13 cellular contexts compared by ENCODE assay signal in genomic region chr14:51298895-51299294, GRCh38. TPM values are rescaled to one million over a fixed set of nuclear protein-coding genes. Genes with fewer than 3 reads are reported as not detected.
DNase-seq lines count a peak whose midpoint lies in the region; ATAC-seq and TF ChIP-seq lines count a peak whose summit lies in the region.
"Had no signal": no experiment of that assay in that cellular context is flagged by ENCODE, and none has a peak within 500 bp of the region (broad histone marks: within the 10 kb centered on the region; RNA-seq: fewer than 3 reads in every experiment).

No MANE protein-coding gene starts in this region.

- peak; percentile 73 to 78 for ATAC-seq in activated naive CD4-positive, alpha-beta T cell treated with anti-CD3 and anti-CD28 coated beads, Interleukin-2, amount 50 U/mL, for 72 hours
- peak; percentile 66 for ATAC-seq in stimulated activated naive CD8-positive, alpha-beta T cell treated with anti-CD3 and anti-CD28 coated beads, Interleukin-15, amount 100 ng/mL, for 72 hours

- H3K27me3 Mint-ChIP-seq in stimulated activated naive CD8-positive, alpha-beta T cell treated with anti-CD3 and anti-CD28 coated beads, Interleukin-15, amount 100 ng/mL, for 72 hours = no peaks in the 10 kb centered on the region

- no peaks in the 10 kb centered on the region for H3K36me3 ChIP-seq in Peyer's patch
- H3K36me3 ChIP-seq: breast epithelium, SJSA1, tibial nerve had no signal

- H3K4me1 Mint-ChIP-seq in stimulated activated naive CD8-positive, alpha-beta T cell treated with anti-CD3 and anti-CD28 coated beads, Interleukin-15, amount 100 ng/mL, for 72 hours = peaks cover 10% of the 10 kb centered on the region

- H3K9me3 Mint-ChIP-seq in activated naive CD4-positive, alpha-beta T cell treated with anti-CD3 and anti-CD28 coated beads, Interleukin-2, amount 50 U/mL, for 72 hours = no peaks in the 10 kb centered on the region
- H3K9me3 Mint-ChIP-seq in stimulated activated naive CD8-positive, alpha-beta T cell treated with anti-CD3 and anti-CD28 coated beads, Interleukin-15, amount 100 ng/mL, for 72 hours = no peaks in the 10 kb centered on the region

- no peak overlapping the region for H3K4me3 ChIP-seq in Peyer's patch
- H3K4me3 ChIP-seq: breast epithelium, SJSA1, tibial nerve had no signal

- H3K27ac ChIP-seq in Peyer's patch = no peak overlapping the region
- H3K27ac ChIP-seq: breast epithelium, SJSA1, tibial nerve had no signal

- no peak for TF ChIP-seq POLR2A in Peyer's patch (IDR thresholded peaks at IDR 0.05)

- H3K27ac Mint-ChIP-seq in activated naive CD4-positive, alpha-beta T cell treated with anti-CD3 and anti-CD28 coated beads, Interleukin-2, amount 50 U/mL, for 72 hours = no peak overlapping the region
- H3K27ac Mint-ChIP-seq in stimulated activated naive CD8-positive, alpha-beta T cell treated with anti-CD3 and anti-CD28 coated beads, Interleukin-15, amount 100 ng/mL, for 72 hours = no peak overlapping the region

- H3K4me3 Mint-ChIP-seq in stimulated activated naive CD8-positive, alpha-beta T cell treated with anti-CD3 and anti-CD28 coated beads, Interleukin-15, amount 100 ng/mL, for 72 hours = no peak overlapping the region

- no peaks in the 10 kb centered on the region for H3K4me1 ChIP-seq in Peyer's patch

- no peaks in the 10 kb centered on the region for H3K9me3 ChIP-seq in Peyer's patch
- H3K9me3 ChIP-seq: breast epithelium, SJSA1, tibial nerve had no signal

- peak; percentile 10 for DNase-seq in activated naive CD4-positive, alpha-beta T cell treated with Interleukin-2 at 50 U/mL for 16 hours
- DNase-seq in activated naive CD4-positive, alpha-beta T cell (lab: John Stamatoyannopoulos, UW) = no peak
- DNase-seq in HT1080 (ENCODE audit: low read depth) (peak; percentile 74), SHP77 treated with DMSO at 0.1 percent for 48 hours (lab: John Stamatoyannopoulos, UW) (no peak), D341Med (ENCODE audit: low spot score) (no peak), Peyer's patch (no peak)
- no peak for DNase-seq in activated naive CD4-positive, alpha-beta T cell treated with anti-CD3 and anti-CD28 coated beads, Interleukin-2, amount 50 U/mL, for 72 hours (ENCODE audit: low spot score in 2 of 2)
- DNase-seq in stimulated activated naive CD8-positive, alpha-beta T cell treated with anti-CD3 and anti-CD28 coated beads, Interleukin-15, amount 100 ng/mL, for 72 hours = no peak
- DNase-seq: kidney glomerular epithelial cell; stimulated activated CD8-positive, alpha-beta memory T cell treated with anti-CD3 and anti-CD28 coated beads, Interleukin-4, amount 100 ng/mL, for 48 hours had no signal

- no peaks in the 10 kb centered on the region for H3K27me3 ChIP-seq in Peyer's patch
- H3K27me3 ChIP-seq: breast epithelium, SJSA1, tibial nerve had no signal

- TF ChIP-seq CTCF in Peyer's patch (IDR thresholded peaks at IDR 0.05) = no peak

- H3K36me3 Mint-ChIP-seq in activated naive CD4-positive, alpha-beta T cell treated with anti-CD3 and anti-CD28 coated beads, Interleukin-2, amount 50 U/mL, for 72 hours = no peaks in the 10 kb centered on the region

RNA-seq across cellular contexts. Expression of gene TMX1, which starts 58.8 kb away (rescaled TPM):
- 61.5 and 62.8 TPM in 2 replicates for total RNA-seq in HT1080 (2014; rRNA removed; shearing (Covaris generic))
- polyA plus RNA-seq in HT1080 (2015; cell fraction: cytosol; rRNA removed) = 76.5 and 83.5 TPM in 2 replicates
- 61.1 and 65.2 TPM in 2 replicates for polyA plus RNA-seq in HT1080 (2015; cell fraction: nucleus; rRNA removed)
- 10 to 100 TPM; 41.8 to 46.9 TPM for total RNA-seq in activated naive CD4-positive, alpha-beta T cell treated with anti-CD3 and anti-CD28 coated beads, Interleukin-2, amount 50 U/mL, for 72 hours
- 10 to 100 TPM in 3 of 4 donors, 1 to 10 TPM in 1; 7.4 to 21.3 (median 16.1) TPM for total RNA-seq in Peyer's patch

Comparison
In these comparisons a context has a peak if more than half of its experiments do, and no peak if none do; other contexts are left out.
1. DNase-seq: peak in activated naive CD4-positive, alpha-beta T cell treated with Interleukin-2 at 50 U/mL for 16 hours (single experiment) and HT1080 (single experiment); none in activated naive CD4-positive, alpha-beta T cell (0 of 4), activated naive CD4-positive, alpha-beta T cell treated with anti-CD3 and anti-CD28 coated beads, Interleukin-2, amount 50 U/mL, for 72 hours (0 of 2), stimulated activated naive CD8-positive, alpha-beta T cell treated with anti-CD3 and anti-CD28 coated beads, Interleukin-15, amount 100 ng/mL, for 72 hours (0 of 2), SHP77 treated with DMSO at 0.1 percent for 48 hours (single experiment), D341Med (single experiment) and Peyer's patch (0 of 3).